ENCODE assay signal across 23 cellular contexts in the genomic region with DNA sequence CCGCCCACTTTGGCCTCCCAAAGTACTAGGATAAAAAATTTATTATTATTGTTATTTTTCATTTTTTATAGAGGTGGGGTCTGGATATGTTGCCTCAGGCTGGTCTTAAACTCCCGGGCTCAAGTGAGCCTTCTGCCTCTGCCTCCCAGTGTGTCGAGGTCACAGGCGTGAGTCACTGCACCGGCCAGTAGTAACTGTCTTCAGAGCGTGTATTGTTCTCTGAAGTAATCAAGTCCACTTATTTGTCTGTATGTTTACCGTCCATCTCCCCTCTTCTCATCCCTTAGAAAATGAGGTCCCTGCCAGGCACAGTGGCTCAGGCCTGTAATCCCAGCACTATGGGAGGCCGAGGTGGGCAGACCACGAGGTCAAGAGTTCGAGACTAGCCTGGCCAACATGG. TPM values are rescaled to one million over a fixed set of nuclear protein-coding genes. Genes with fewer than 3 reads are reported as not detected.
DNase-seq lines count a peak whose midpoint lies in the region; ATAC-seq, FAIRE-seq and TF ChIP-seq lines count a peak whose summit lies in the region.
"Had no signal": no experiment of that assay in that cellular context is flagged by ENCODE, and none has a peak within 500 bp of the region (broad histone marks: within the 10 kb centered on the region; RNA-seq: fewer than 3 reads in every experiment).

No MANE protein-coding gene starts in this region.

- WGBS in HepG2 (ENCODE audit: low lambda C conversion rate), result 8% methylated on average over 10 of the region's 10 CpGs
- 66% methylated on average over 10 of the region's 10 CpGs for WGBS in right lobe of liver (ENCODE audit: insufficient coverage, low coverage, low lambda C conversion rate, missing lambda C conversion rate)

- no peak overlapping the region for H3K27ac ChIP-seq in HepG2 (ENCODE audit: extremely low read length, insufficient read depth, low read length)
- H3K27ac ChIP-seq in right lobe of liver, result no peak overlapping the region
- H3K27ac ChIP-seq: GM23248 had no signal

- no peak for FAIRE-seq in HepG2 (lab: Jason Lieb, UNC)
- FAIRE-seq: G401.6, GM12892, H1 had no signal

- POLR2A ChIA-PET in HepG2 (lab: Yijun Ruan, JAX), result no interaction called here

- TF ChIP-seq RAD21 in HepG2 (CRISPR knock-in tag; IDR thresholded peaks at IDR 0.05), result no peak

- DNase-seq in HepG2 (ENCODE audit: low spot score), result peak; percentile 44
- no peak for DNase-seq in right lobe of liver
- peak; percentile 43 for DNase-seq in NB4 (ENCODE audit: low read depth)
- DNase-seq in amniotic epithelial cell (ENCODE audit: low read depth), result peak; percentile 37
- peak; percentile 34 for DNase-seq in iris pigment epithelial cell (ENCODE audit: low read depth)
- no peak for DNase-seq in RKO (ENCODE audit: low spot score)
- DNase-seq in NCI-H2081 treated with DMSO at 0.1 percent for 48 hours (lab: John Stamatoyannopoulos, UW), result no peak
- DNase-seq in SKM-1 treated with dmso at 0.1 percent for 144 hours (lab: John Stamatoyannopoulos, UW; ENCODE audit: unreplicated experiment), result no peak
- DNase-seq: 8988T; C1 segment of cervical spinal cord; Calu3; CD4-positive, alpha-beta memory T cell; COR-L47; DMS53; DMS79 treated with DMSO at 0.1 percent for 48 hours; GM23248; H7; HCEC 1CT had no signal

- no peaks in the 10 kb centered on the region for H4K20me1 ChIP-seq in HepG2 (ENCODE audit: insufficient read depth, low read length)

- H3K9ac ChIP-seq in HepG2 (ENCODE audit: insufficient read depth, low read depth, low read length), result no peak overlapping the region
- H3K9ac ChIP-seq: GM23248 had no signal

- in situ Hi-C loops in HepG2 (cut with HindIII; ENCODE audit: extremely low pct_ligation_motif_present, low pct_unique_long_range_greater_than_20kb), result no loop called here

- no peak overlapping the region for H3K4me3 ChIP-seq in HepG2 (replicated peaks in 1 of 3; ENCODE audit: insufficient read depth in 1 of 3, low read depth in 2 of 3, low read length in 3 of 3)
- no peak overlapping the region for H3K4me3 ChIP-seq in right lobe of liver
- H3K4me3 ChIP-seq in NB4 (ENCODE audit: low read depth, low read length), result no peak overlapping the region
- H3K4me3 ChIP-seq: GM23248 had no signal

- CTCF ChIA-PET in HepG2 (lab: Yijun Ruan, JAX; ENCODE audit: low intra/inter-chr PET ratio, low total read pairs), result no interaction called here

- TF ChIP-seq EP300 in HepG2 (IDR thresholded peaks at IDR 0.05; ENCODE audit: low read depth in 2 of 2, low read length in 2 of 2) (no peak), HepG2 (CRISPR knock-in tag; IDR thresholded peaks at IDR 0.05; ENCODE audit: borderline replicate concordance) (no peak)

- intact Hi-C loops in HepG2 (cut with micrococcal nuclease; ENCODE audit: unreplicated experiment) (no loop called here), right lobe of liver (cut with DNase I) (no loop called here)

- no peak overlapping the region for H3K4me2 ChIP-seq in HepG2 (ENCODE audit: low read depth, low read length)

- peak; percentile 31; the same call in 1 of the 3 replicates for ATAC-seq in HepG2
- ATAC-seq in right lobe of liver, result no peak

- H3K36me3 ChIP-seq in HepG2 (replicated peaks in 1 of 2; ENCODE audit: control insufficient read depth in 1 of 2, insufficient read depth in 2 of 2, low read length in 2 of 2) (no peaks in the 10 kb centered on the region), right lobe of liver (no peaks in the 10 kb centered on the region)

- TF ChIP-seq POLR2A in HepG2 (IDR thresholded peaks at IDR 0.05; ENCODE audit: insufficient read depth in 1 of 2, low read depth in 2 of 2, low read length in 2 of 2) (no peak), right lobe of liver (IDR thresholded peaks at IDR 0.05) (no peak), NB4 (IDR thresholded peaks at IDR 0.05; ENCODE audit: extremely low read depth, insufficient read length) (no peak)

- H3K27me3 ChIP-seq in HepG2 (ENCODE audit: control insufficient read depth in 1 of 2, insufficient read depth in 2 of 2, low read length in 2 of 2), result 0 out of 5 replicates have a peak, but pooled peaks cover 0 to 5% of the 10 kb centered on the region in 2 experiments
- no peaks in the 10 kb centered on the region for H3K27me3 ChIP-seq in right lobe of liver

- TF ChIP-seq CTCF in HepG2 (CRISPR knock-in tag; IDR thresholded peaks at IDR 0.05), result no peak
- no peak for TF ChIP-seq CTCF in right lobe of liver (IDR thresholded peaks at IDR 0.05)
- no peak for TF ChIP-seq CTCF in NB4 (IDR thresholded peaks at IDR 0.05; ENCODE audit: low read depth, low read length)

- H3K79me2 ChIP-seq in HepG2 (ENCODE audit: insufficient read depth, low read length), result no peaks in the 10 kb centered on the region

- peaks cover 4% of the 10 kb centered on the region; the same call in 1 of the 2 replicates for H3K9me3 ChIP-seq in HepG2 (ENCODE audit: low read length)
- H3K9me3 ChIP-seq in right lobe of liver, result no peaks in the 10 kb centered on the region

- H3K4me1 ChIP-seq in HepG2 (ENCODE audit: insufficient read depth, low read length) (no peaks in the 10 kb centered on the region), right lobe of liver (no peaks in the 10 kb centered on the region)

- H2AFZ ChIP-seq in HepG2 (ENCODE audit: low read length), result no peak overlapping the region
- H2AFZ ChIP-seq: GM23248 had no signal

- BruUV-seq in HepG2 (replicated peaks; lab: Mats Ljungman, UMichigan), result no TSS peak

TF ChIP-seq in HepG2, 621 proteins besides CTCF, POLR2A, EP300 and RAD21 (continues in another document):
- TF ChIP-seq SOX6 (IDR thresholded peaks at IDR 0.05) (no peak), SOX6 (CRISPR knock-in tag; IDR thresholded peaks at IDR 0.05) (peak; percentile 36; the same call in 1 of the 2 replicates), BCL6 (CRISPR knock-in tag; IDR thresholded peaks at IDR 0.05) (no peak), ZNF234 (CRISPR knock-in tag; conservative IDR thresholded peaks at IDR 0.05) (no peak), GATAD2A (CRISPR knock-in tag; IDR thresholded peaks at IDR 0.05) (peak; percentile 33; the same call in 1 of the 2 replicates)

RNA-seq across cellular contexts. Expression of a gene that starts 18.2 kb away (rescaled TPM):
- total RNA-seq in HepG2 (2016; rRNA removed; fragmentation: Illumina TruSeq; extraction: Trizol) (not detected in 2 replicates), right lobe of liver (under 1 TPM in 1 of 6 experiments, not detected in 5; 0.61 TPM)
- total RNA-seq in HepG2 (2016; cell fraction: cytosol; rRNA removed; fragmentation: Illumina TruSeq; extraction: Trizol; ENCODE audit: low read depth), result not detected in 2 replicates
- not detected in 2 replicates for total RNA-seq in HepG2 (2016; cell fraction: insoluble cytoplasmic fraction; rRNA removed; fragmentation: Illumina TruSeq; extraction: Trizol)
- not detected in 2 replicates for total RNA-seq in HepG2 (2016; cell fraction: membrane; rRNA removed; fragmentation: Illumina TruSeq; extraction: Trizol)
- total RNA-seq in HepG2 (2016; cell fraction: nucleus; rRNA removed; fragmentation: Illumina TruSeq; extraction: Trizol), result not detected in 2 replicates
- polyA plus RNA-seq in HepG2 (2011; rRNA removed), result 0.07 and 0.13 TPM in 2 replicates
- not detected in 2 replicates for polyA plus RNA-seq in HepG2 (2011; cell fraction: cytosol; rRNA removed)
- not detected in 2 replicates for polyA plus RNA-seq in HepG2 (2011; cell fraction: nucleus; rRNA removed)
- 0.19 TPM in 1 of 2 replicates, not detected in the other for polyA plus RNA-seq in HepG2 (2012)
- 0.14 TPM in 1 of 2 replicates, not detected in the other for polyA plus RNA-seq in HepG2 (2016; cell fraction: cytosol; fragmentation: Illumina TruSeq; extraction: Trizol; ENCODE audit: low read depth)
- not detected in 2 replicates for polyA plus RNA-seq in HepG2 (2016; cell fraction: insoluble cytoplasmic fraction; fragmentation: Illumina TruSeq; extraction: Trizol; ENCODE audit: low read depth)
- polyA plus RNA-seq in HepG2 (2016; cell fraction: membrane; fragmentation: Illumina TruSeq; extraction: Trizol; ENCODE audit: low read depth), result not detected in 2 replicates
- polyA plus RNA-seq in HepG2 (2016; cell fraction: nucleus; fragmentation: Illumina TruSeq; extraction: Trizol; ENCODE audit: insufficient read depth, low read depth), result not detected in 2 replicates
- polyA minus RNA-seq in HepG2 (2011; rRNA and poly(A)+ RNA removed; ENCODE audit: low replicate concordance), result 0.30 and 0.56 TPM in 2 replicates
- polyA minus RNA-seq in HepG2 (2011; cell fraction: cytosol; rRNA and poly(A)+ RNA removed), result not detected in 2 replicates
- polyA minus RNA-seq in HepG2 (2011; cell fraction: nucleus; rRNA and poly(A)+ RNA removed), result not detected in 2 replicates
- total RNA-seq: Calu3; CD4-positive, alpha-beta memory T cell; Daoy; GM23248 had no signal
- polyA plus RNA-seq: GM23248 had no signal

RNA-seq across cellular contexts. Expression of a gene that starts 22.1 kb away (rescaled TPM):
- total RNA-seq in HepG2 (2016; rRNA removed; fragmentation: Illumina TruSeq; extraction: Trizol) (0.22 and 0.29 TPM in 2 replicates), right lobe of liver (under 1 TPM in 5 of 6 experiments, not detected in 1; 0.09 to 0.31 (median 0.12) TPM)
- 0.10 and 0.18 TPM in 2 replicates for total RNA-seq in HepG2 (2016; cell fraction: cytosol; rRNA removed; fragmentation: Illumina TruSeq; extraction: Trizol; ENCODE audit: low read depth)
- total RNA-seq in HepG2 (2016; cell fraction: insoluble cytoplasmic fraction; rRNA removed; fragmentation: Illumina TruSeq; extraction: Trizol), result 0.27 and 0.45 TPM in 2 replicates
- 0.09 and 0.21 TPM in 2 replicates for total RNA-seq in HepG2 (2016; cell fraction: membrane; rRNA removed; fragmentation: Illumina TruSeq; extraction: Trizol)
- total RNA-seq in HepG2 (2016; cell fraction: nucleus; rRNA removed; fragmentation: Illumina TruSeq; extraction: Trizol), result 0.38 and 0.47 TPM in 2 replicates
- 0.18 and 0.30 TPM in 2 replicates for polyA plus RNA-seq in HepG2 (2011; rRNA removed)
- polyA plus RNA-seq in HepG2 (2011; cell fraction: cytosol; rRNA removed), result 0.10 and 0.19 TPM in 2 replicates
- 1.7 and 2.2 TPM in 2 replicates for polyA plus RNA-seq in HepG2 (2011; cell fraction: nucleus; rRNA removed)
- polyA plus RNA-seq in HepG2 (2012), result 1.6 and 2.0 TPM in 2 replicates
- polyA plus RNA-seq in HepG2 (2016; cell fraction: cytosol; fragmentation: Illumina TruSeq; extraction: Trizol; ENCODE audit: low read depth), result 0.05 and 0.07 TPM in 2 replicates
- 0.45 and 0.47 TPM in 2 replicates for polyA plus RNA-seq in HepG2 (2016; cell fraction: insoluble cytoplasmic fraction; fragmentation: Illumina TruSeq; extraction: Trizol; ENCODE audit: low read depth)
- 0.09 and 0.14 TPM in 2 replicates for polyA plus RNA-seq in HepG2 (2016; cell fraction: membrane; fragmentation: Illumina TruSeq; extraction: Trizol; ENCODE audit: low read depth)
- 1.5 and 1.6 TPM in 2 replicates for polyA plus RNA-seq in HepG2 (2016; cell fraction: nucleus; fragmentation: Illumina TruSeq; extraction: Trizol; ENCODE audit: insufficient read depth, low read depth)
- 0.16 and 0.23 TPM in 2 replicates for polyA minus RNA-seq in HepG2 (2011; rRNA and poly(A)+ RNA removed; ENCODE audit: low replicate concordance)
- polyA minus RNA-seq in HepG2 (2011; cell fraction: cytosol; rRNA and poly(A)+ RNA removed), result 0.18 and 0.69 TPM in 2 replicates
- polyA minus RNA-seq in HepG2 (2011; cell fraction: nucleus; rRNA and poly(A)+ RNA removed), result 0.25 and 0.39 TPM in 2 replicates
- polyA plus RNA-seq: BJ, GM23248 had no signal

Comparison
In these comparisons a context has a peak if more than half of its experiments do, and no peak if none do; other contexts are left out.
1. DNase-seq: peak in HepG2 (single experiment), NB4 (single experiment), amniotic epithelial cell (single experiment) and iris pigment epithelial cell (single experiment); none in right lobe of liver (0 of 3), RKO (single experiment), NCI-H2081 treated with DMSO at 0.1 percent for 48 hours (single experiment) and SKM-1 treated with dmso at 0.1 percent for 144 hours (single experiment).